In the genomic region with DNA sequence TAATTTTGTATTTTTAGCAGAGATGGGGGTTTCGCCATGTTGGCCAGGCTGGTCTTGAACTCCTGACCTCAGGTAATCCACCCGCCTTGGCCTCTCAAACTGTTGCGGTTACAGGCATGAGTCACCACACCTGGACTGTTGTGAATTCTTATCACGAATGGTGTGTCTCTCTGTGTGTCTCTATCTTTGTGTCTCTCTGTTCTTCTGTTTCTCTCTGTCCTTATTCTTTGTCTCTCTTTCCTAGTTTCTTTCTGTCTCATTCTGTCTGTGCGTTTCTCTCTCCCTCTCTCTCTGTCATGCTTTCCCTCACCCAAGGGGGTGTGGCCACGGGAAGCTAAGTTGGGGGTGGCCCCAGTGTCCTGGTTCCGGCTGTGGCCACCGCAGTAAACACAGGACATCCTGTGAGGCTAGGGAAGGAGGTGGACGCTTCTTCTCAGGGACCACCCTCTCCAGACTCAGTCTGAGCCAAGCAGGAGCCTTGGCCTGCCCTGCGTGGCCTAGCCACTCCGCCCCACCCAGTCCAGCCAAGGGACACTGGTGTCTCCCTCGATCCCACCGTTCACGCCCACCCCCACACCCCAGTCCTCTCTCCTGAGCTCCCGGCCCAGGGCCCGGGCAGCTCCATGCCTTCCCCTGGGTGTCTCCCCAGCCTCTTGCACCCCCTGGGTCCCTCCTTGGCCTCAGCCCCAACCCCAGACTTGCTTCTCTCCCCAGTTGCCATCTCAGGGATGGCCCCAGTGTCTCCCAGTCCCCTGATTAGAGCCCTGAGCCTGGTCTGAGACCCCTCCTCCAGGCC, we compare ENCODE assay signal across 1 cellular context.
TF ChIP-seq lines count a peak whose summit lies in the region.

No MANE protein-coding gene starts in this region.

TF ChIP-seq in K562, 482 proteins besides CTCF, POLR2A, EP300 and RAD21 (continued from another document and continues in another):
- TF ChIP-seq, protein P1, sequence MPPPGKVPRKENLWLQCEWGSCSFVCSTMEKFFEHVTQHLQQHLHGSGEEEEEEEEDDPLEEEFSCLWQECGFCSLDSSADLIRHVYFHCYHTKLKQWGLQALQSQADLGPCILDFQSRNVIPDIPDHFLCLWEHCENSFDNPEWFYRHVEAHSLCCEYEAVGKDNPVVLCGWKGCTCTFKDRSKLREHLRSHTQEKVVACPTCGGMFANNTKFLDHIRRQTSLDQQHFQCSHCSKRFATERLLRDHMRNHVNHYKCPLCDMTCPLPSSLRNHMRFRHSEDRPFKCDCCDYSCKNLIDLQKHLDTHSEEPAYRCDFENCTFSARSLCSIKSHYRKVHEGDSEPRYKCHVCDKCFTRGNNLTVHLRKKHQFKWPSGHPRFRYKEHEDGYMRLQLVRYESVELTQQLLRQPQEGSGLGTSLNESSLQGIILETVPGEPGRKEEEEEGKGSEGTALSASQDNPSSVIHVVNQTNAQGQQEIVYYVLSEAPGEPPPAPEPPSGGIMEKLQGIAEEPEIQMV (tag; conservative IDR thresholded peaks at IDR 0.05; ENCODE audit: low read depth), result no peak
- TF ChIP-seq, protein P2, sequence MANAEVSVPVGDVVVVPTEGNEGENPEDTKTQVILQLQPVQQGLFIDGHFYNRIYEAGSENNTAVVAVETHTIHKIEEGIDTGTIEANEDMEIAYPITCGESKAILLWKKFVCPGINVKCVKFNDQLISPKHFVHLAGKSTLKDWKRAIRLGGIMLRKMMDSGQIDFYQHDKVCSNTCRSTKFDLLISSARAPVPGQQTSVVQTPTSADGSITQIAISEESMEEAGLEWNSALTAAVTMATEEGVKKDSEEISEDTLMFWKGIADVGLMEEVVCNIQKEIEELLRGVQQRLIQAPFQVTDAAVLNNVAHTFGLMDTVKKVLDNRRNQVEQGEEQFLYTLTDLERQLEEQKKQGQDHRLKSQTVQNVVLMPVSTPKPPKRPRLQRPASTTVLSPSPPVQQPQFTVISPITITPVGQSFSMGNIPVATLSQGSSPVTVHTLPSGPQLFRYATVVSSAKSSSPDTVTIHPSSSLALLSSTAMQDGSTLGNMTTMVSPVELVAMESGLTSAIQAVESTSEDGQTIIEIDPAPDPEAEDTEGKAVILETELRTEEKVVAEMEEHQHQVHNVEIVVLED (CRISPR knock-in tag; IDR thresholded peaks at IDR 0.05), result no peak
- TF ChIP-seq ZEB2 (IDR thresholded peaks at IDR 0.05), result peak; percentile 99
- TF ChIP-seq FOXJ3 (CRISPR knock-in tag; IDR thresholded peaks at IDR 0.05), result peak; percentile 25; the same call in 1 of the 2 replicates
- TF ChIP-seq ZNF311 (CRISPR knock-in tag; IDR thresholded peaks at IDR 0.05), result no peak
- no peak for TF ChIP-seq IFI16 (CRISPR knock-in tag; IDR thresholded peaks at IDR 0.05)
- peak; percentile 57 for TF ChIP-seq SMAD4 (CRISPR knock-in tag; conservative IDR thresholded peaks at IDR 0.05)
- peak in 1 of 2 experiments; percentile 3; a peak in 1 of 4 replicates for TF ChIP-seq RCOR1 (IDR thresholded peaks at IDR 0.05; ENCODE audit: borderline replicate concordance in 1 of 2, low read depth in 2 of 2, low read length in 2 of 2)
- no peak for TF ChIP-seq SIX5 (IDR thresholded peaks at IDR 0.05; ENCODE audit: borderline replicate concordance in 1 of 2, insufficient read depth in 1 of 2, low read depth in 1 of 2, low read length in 2 of 2)
- TF ChIP-seq POLR2G (IDR thresholded peaks at IDR 0.05; ENCODE audit: low read depth, low read length), result peak; percentile 78
- TF ChIP-seq KLF16 (IDR thresholded peaks at IDR 0.05), result peak; percentile 25; the same call in 1 of the 2 replicates
- TF ChIP-seq EP400 (IDR thresholded peaks at IDR 0.05), result peak; percentile 63
- TF ChIP-seq, protein P3, sequence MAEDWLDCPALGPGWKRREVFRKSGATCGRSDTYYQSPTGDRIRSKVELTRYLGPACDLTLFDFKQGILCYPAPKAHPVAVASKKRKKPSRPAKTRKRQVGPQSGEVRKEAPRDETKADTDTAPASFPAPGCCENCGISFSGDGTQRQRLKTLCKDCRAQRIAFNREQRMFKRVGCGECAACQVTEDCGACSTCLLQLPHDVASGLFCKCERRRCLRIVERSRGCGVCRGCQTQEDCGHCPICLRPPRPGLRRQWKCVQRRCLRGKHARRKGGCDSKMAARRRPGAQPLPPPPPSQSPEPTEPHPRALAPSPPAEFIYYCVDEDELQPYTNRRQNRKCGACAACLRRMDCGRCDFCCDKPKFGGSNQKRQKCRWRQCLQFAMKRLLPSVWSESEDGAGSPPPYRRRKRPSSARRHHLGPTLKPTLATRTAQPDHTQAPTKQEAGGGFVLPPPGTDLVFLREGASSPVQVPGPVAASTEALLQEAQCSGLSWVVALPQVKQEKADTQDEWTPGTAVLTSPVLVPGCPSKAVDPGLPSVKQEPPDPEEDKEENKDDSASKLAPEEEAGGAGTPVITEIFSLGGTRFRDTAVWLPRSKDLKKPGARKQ (CRISPR knock-in tag; IDR thresholded peaks at IDR 0.05), result no peak
- TF ChIP-seq, protein P4, sequence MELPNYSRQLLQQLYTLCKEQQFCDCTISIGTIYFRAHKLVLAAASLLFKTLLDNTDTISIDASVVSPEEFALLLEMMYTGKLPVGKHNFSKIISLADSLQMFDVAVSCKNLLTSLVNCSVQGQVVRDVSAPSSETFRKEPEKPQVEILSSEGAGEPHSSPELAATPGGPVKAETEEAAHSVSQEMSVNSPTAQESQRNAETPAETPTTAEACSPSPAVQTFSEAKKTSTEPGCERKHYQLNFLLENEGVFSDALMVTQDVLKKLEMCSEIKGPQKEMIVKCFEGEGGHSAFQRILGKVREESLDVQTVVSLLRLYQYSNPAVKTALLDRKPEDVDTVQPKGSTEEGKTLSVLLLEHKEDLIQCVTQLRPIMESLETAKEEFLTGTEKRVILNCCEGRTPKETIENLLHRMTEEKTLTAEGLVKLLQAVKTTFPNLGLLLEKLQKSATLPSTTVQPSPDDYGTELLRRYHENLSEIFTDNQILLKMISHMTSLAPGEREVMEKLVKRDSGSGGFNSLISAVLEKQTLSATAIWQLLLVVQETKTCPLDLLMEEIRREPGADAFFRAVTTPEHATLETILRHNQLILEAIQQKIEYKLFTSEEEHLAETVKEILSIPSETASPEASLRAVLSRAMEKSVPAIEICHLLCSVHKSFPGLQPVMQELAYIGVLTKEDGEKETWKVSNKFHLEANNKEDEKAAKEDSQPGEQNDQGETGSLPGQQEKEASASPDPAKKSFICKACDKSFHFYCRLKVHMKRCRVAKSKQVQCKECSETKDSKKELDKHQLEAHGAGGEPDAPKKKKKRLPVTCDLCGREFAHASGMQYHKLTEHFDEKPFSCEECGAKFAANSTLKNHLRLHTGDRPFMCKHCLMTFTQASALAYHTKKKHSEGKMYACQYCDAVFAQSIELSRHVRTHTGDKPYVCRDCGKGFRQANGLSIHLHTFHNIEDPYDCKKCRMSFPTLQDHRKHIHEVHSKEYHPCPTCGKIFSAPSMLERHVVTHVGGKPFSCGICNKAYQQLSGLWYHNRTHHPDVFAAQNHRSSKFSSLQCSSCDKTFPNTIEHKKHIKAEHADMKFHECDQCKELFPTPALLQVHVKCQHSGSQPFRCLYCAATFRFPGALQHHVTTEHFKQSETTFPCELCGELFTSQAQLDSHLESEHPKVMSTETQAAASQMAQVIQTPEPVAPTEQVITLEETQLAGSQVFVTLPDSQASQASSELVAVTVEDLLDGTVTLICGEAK (IDR thresholded peaks at IDR 0.05), result peak; percentile 56; the same call in 1 of the 2 replicates
- TF ChIP-seq, protein P4 (CRISPR knock-in tag; IDR thresholded peaks at IDR 0.05), result no peak
- TF ChIP-seq, protein P5, sequence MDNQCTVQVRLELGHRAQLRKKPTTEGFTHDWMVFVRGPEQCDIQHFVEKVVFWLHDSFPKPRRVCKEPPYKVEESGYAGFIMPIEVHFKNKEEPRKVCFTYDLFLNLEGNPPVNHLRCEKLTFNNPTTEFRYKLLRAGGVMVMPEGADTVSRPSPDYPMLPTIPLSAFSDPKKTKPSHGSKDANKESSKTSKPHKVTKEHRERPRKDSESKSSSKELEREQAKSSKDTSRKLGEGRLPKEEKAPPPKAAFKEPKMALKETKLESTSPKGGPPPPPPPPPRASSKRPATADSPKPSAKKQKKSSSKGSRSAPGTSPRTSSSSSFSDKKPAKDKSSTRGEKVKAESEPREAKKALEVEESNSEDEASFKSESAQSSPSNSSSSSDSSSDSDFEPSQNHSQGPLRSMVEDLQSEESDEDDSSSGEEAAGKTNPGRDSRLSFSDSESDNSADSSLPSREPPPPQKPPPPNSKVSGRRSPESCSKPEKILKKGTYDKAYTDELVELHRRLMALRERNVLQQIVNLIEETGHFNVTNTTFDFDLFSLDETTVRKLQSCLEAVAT (IDR thresholded peaks at IDR 0.05), result peak; percentile 53 to 98; a peak in 3 of 4 replicates
- peak; percentile 98 for TF ChIP-seq SMARCA4 (IDR thresholded peaks at IDR 0.05)
- TF ChIP-seq PHF20 (IDR thresholded peaks at IDR 0.05; ENCODE audit: partially characterized antibody), result peak; percentile 64
- no peak for TF ChIP-seq POLR2AphosphoS2 (IDR thresholded peaks at IDR 0.05; ENCODE audit: low read length)
- peak; percentile 73 for TF ChIP-seq SUPT5H (IDR thresholded peaks at IDR 0.05)
- no peak for TF ChIP-seq ZNF584 (CRISPR knock-in tag; IDR thresholded peaks at IDR 0.05; ENCODE audit: low read depth)
- peak; percentile 95 for TF ChIP-seq JUND (IDR thresholded peaks at IDR 0.05; ENCODE audit: borderline replicate concordance, low read depth, low read length)
- TF ChIP-seq JUND (tag; IDR thresholded peaks at IDR 0.05; ENCODE audit: borderline replicate concordance, low read depth, low read length), result peak; percentile 97; the same call in 2 of the 3 replicates
- peak; percentile 52 for TF ChIP-seq TAF1 (IDR thresholded peaks at IDR 0.05; ENCODE audit: control insufficient read depth, extremely low read depth, insufficient read depth, low read length, severe bottlenecking)
- peak in 1 of 2 experiments; percentile 19; a peak in 1 of 4 replicates for TF ChIP-seq NRF1 (conservative IDR thresholded peaks at IDR 0.05 in 1 of 2, IDR thresholded peaks at IDR 0.05 in 1 of 2)
- no peak for TF ChIP-seq ZNF347 (CRISPR knock-in tag; IDR thresholded peaks at IDR 0.05; ENCODE audit: low read depth)
- TF ChIP-seq, protein P6, sequence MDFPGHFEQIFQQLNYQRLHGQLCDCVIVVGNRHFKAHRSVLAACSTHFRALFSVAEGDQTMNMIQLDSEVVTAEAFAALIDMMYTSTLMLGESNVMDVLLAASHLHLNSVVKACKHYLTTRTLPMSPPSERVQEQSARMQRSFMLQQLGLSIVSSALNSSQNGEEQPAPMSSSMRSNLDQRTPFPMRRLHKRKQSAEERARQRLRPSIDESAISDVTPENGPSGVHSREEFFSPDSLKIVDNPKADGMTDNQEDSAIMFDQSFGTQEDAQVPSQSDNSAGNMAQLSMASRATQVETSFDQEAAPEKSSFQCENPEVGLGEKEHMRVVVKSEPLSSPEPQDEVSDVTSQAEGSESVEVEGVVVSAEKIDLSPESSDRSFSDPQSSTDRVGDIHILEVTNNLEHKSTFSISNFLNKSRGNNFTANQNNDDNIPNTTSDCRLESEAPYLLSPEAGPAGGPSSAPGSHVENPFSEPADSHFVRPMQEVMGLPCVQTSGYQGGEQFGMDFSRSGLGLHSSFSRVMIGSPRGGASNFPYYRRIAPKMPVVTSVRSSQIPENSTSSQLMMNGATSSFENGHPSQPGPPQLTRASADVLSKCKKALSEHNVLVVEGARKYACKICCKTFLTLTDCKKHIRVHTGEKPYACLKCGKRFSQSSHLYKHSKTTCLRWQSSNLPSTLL (IDR thresholded peaks at IDR 0.05), result no peak
- TF ChIP-seq HLTF (IDR thresholded peaks at IDR 0.05), result peak; percentile 39; the same call in 1 of the 2 replicates
- peak; percentile 79 for TF ChIP-seq RBFOX2 (IDR thresholded peaks at IDR 0.05; ENCODE audit: low read depth, low read length)
- TF ChIP-seq, protein P7, sequence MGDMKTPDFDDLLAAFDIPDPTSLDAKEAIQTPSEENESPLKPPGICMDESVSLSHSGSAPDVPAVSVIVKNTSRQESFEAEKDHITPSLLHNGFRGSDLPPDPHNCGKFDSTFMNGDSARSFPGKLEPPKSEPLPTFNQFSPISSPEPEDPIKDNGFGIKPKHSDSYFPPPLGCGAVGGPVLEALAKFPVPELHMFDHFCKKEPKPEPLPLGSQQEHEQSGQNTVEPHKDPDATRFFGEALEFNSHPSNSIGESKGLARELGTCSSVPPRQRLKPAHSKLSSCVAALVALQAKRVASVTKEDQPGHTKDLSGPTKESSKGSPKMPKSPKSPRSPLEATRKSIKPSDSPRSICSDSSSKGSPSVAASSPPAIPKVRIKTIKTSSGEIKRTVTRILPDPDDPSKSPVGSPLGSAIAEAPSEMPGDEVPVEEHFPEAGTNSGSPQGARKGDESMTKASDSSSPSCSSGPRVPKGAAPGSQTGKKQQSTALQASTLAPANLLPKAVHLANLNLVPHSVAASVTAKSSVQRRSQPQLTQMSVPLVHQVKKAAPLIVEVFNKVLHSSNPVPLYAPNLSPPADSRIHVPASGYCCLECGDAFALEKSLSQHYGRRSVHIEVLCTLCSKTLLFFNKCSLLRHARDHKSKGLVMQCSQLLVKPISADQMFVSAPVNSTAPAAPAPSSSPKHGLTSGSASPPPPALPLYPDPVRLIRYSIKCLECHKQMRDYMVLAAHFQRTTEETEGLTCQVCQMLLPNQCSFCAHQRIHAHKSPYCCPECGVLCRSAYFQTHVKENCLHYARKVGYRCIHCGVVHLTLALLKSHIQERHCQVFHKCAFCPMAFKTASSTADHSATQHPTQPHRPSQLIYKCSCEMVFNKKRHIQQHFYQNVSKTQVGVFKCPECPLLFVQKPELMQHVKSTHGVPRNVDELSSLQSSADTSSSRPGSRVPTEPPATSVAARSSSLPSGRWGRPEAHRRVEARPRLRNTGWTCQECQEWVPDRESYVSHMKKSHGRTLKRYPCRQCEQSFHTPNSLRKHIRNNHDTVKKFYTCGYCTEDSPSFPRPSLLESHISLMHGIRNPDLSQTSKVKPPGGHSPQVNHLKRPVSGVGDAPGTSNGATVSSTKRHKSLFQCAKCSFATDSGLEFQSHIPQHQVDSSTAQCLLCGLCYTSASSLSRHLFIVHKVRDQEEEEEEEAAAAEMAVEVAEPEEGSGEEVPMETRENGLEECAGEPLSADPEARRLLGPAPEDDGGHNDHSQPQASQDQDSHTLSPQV (IDR thresholded peaks at IDR 0.05), result peak; percentile 57
- peak; percentile 95 for TF ChIP-seq ARID1B (IDR thresholded peaks at IDR 0.05)
